In the genomic region with DNA sequence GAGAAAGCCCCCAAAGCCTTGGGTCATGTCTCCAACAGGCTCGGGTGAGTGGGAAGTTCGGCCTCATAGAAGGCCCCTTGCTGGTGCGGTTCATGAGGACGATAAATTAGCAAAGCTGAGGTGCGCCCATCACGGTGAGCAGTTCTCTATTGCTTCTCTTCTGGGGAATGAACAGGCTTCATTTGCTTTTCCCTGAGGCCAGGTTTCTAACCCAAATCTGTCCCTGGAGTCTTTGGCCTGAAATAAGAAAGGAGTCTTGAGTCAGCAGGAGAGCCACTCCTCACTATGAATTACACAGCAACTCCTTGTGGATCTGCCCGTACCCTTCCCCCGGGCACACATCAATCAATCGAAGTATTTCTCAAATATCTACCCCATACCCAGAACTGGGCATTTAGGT, we compare ENCODE assay signal across 14 cellular contexts.
DNase-seq lines count a peak whose midpoint lies in the region; ATAC-seq and TF ChIP-seq lines count a peak whose summit lies in the region.
"Had no signal": no experiment of that assay in that cellular context is flagged by ENCODE, and none has a peak within 500 bp of the region (broad histone marks: within the 10 kb centered on the region; RNA-seq: fewer than 3 reads in every experiment).

No MANE protein-coding gene starts in this region.

- no peak for TF ChIP-seq EP300 in tibial nerve (IDR thresholded peaks at IDR 0.05)

- H3K4me2 ChIP-seq in neuronal stem cell (ENCODE audit: insufficient read depth, low read length, poor library complexity, severe bottlenecking): no peak overlapping the region

- no peaks in the 10 kb centered on the region for H3K36me3 ChIP-seq in esophagus (ENCODE audit: control insufficient read depth in 2 of 2, insufficient read depth in 2 of 2, low read length in 1 of 2)
- no peaks in the 10 kb centered on the region for H3K36me3 ChIP-seq in neuronal stem cell (replicated peaks in 1 of 2; ENCODE audit: control insufficient read depth in 2 of 2, insufficient read depth in 2 of 2, low read length in 2 of 2)
- no peaks in the 10 kb centered on the region for H3K36me3 ChIP-seq in tibial nerve
- H3K36me3 ChIP-seq: neutrophil had no signal

- no peak overlapping the region for H3K27ac Mint-ChIP-seq in stimulated activated naive B cell treated with anti-CD40 and anti-IgM and Interleukin-4, amounts not matched to agents 10 μg/mL and 1 μg/mL and 100 μg/mL, for 72 hours
- H3K27ac Mint-ChIP-seq: activated naive CD4-positive, alpha-beta T cell treated with anti-CD3 and anti-CD28 coated beads for 36 hours; CD8-positive, alpha-beta T cell had no signal

- H3K27me3 ChIP-seq in esophagus (ENCODE audit: control insufficient read depth in 1 of 2, insufficient read depth in 2 of 2, low read length in 2 of 2) (no peaks in the 10 kb centered on the region), neuronal stem cell (ENCODE audit: control insufficient read depth in 3 of 3, insufficient read depth in 3 of 3, low read depth in 1 of 3, low read length in 3 of 3) (no peaks in the 10 kb centered on the region), tibial nerve (no peaks in the 10 kb centered on the region)
- H3K27me3 ChIP-seq: neutrophil had no signal

- no peak for ATAC-seq in SK-N-SH treated with all-trans-retinoic acid at 6 μM for 48 hours
- ATAC-seq in stimulated activated naive B cell treated with anti-CD40 and anti-IgM and Interleukin-4, amounts not matched to agents 10 μg/mL and 1 μg/mL and 100 μg/mL, for 72 hours (replicated peaks): no peak
- ATAC-seq: CD8-positive, alpha-beta T cell had no signal

- WGBS in esophagus, 2 donors: 84 to 91% methylated on average over 9 of the region's 9 CpGs
- no CpG with 5 or more reads among the region's 9 CpGs for WGBS in neuronal stem cell (ENCODE audit: extremely low coverage in 2 of 2, insufficient read length in 2 of 2, insufficient replicate concordance in 1 of 2), 2 donors
- 77% methylated on average over 9 of the region's 9 CpGs for WGBS in tibial nerve, 2 donors

- peak overlapping the region; percentile 65 for H2AFZ ChIP-seq in neuronal stem cell (ENCODE audit: low read length)

- H3K27ac ChIP-seq in esophagus (ENCODE audit: low read depth in 2 of 2, low read length in 1 of 2): peak overlapping the region; percentile 62 to 87
- no peak overlapping the region for H3K27ac ChIP-seq in neuronal stem cell (replicated peaks; ENCODE audit: low read length)
- peak overlapping the region; percentile 12 to 72 (median 64) for H3K27ac ChIP-seq in tibial nerve
- H3K27ac ChIP-seq: neutrophil, RWPE1 had no signal

- H3K9me3 Mint-ChIP-seq in stimulated activated naive B cell treated with anti-CD40 and anti-IgM and Interleukin-4, amounts not matched to agents 10 μg/mL and 1 μg/mL and 100 μg/mL, for 72 hours: no peaks in the 10 kb centered on the region
- H3K9me3 Mint-ChIP-seq: activated naive CD4-positive, alpha-beta T cell treated with anti-CD3 and anti-CD28 coated beads for 36 hours; CD8-positive, alpha-beta T cell had no signal

- no peak overlapping the region for H2BK5ac ChIP-seq in neuronal stem cell (ENCODE audit: low read length)

- H3K4me3 Mint-ChIP-seq in stimulated activated naive B cell treated with anti-CD40 and anti-IgM and Interleukin-4, amounts not matched to agents 10 μg/mL and 1 μg/mL and 100 μg/mL, for 72 hours: no peak overlapping the region
- H3K4me3 Mint-ChIP-seq: activated naive CD4-positive, alpha-beta T cell treated with anti-CD3 and anti-CD28 coated beads for 36 hours; CD8-positive, alpha-beta T cell had no signal

- H4K8ac ChIP-seq in neuronal stem cell (ENCODE audit: low read depth, low read length): no peak overlapping the region

- DNase-seq in neuronal stem cell (ENCODE audit: low spot score) (no peak), tibial nerve (ENCODE audit: low spot score in 2 of 2) (no peak), pons (ENCODE audit: low spot score) (no peak)
- no peak for DNase-seq in activated CD4-positive, alpha-beta T cell treated with anti-CD3 and anti-CD28 coated beads, Interleukin-2, amount 50 U/mL, for 4 hours
- no peak for DNase-seq in stimulated activated naive B cell treated with anti-CD40 and anti-IgM and Interleukin-4, amounts not matched to agents 10 μg/mL and 1 μg/mL and 100 μg/mL, for 72 hours
- DNase-seq: activated naive CD4-positive, alpha-beta T cell treated with anti-CD3 and anti-CD28 coated beads for 36 hours; CD8-positive, alpha-beta T cell; GDM1; NCI-H1092 treated with DMSO at 0.1 percent for 48 hours; NCI-H510A treated with DMSO at 0.1 percent for 48 hours had no signal

- no peaks in the 10 kb centered on the region for H3K4me1 Mint-ChIP-seq in stimulated activated naive B cell treated with anti-CD40 and anti-IgM and Interleukin-4, amounts not matched to agents 10 μg/mL and 1 μg/mL and 100 μg/mL, for 72 hours

- no peak overlapping the region for H4K91ac ChIP-seq in neuronal stem cell (ENCODE audit: low read depth, low read length, poor library complexity)

- H3K14ac ChIP-seq in neuronal stem cell (ENCODE audit: low read length): no peak overlapping the region

- no peak for TF ChIP-seq POLR2A in tibial nerve (IDR thresholded peaks at IDR 0.05)

- H3K79me1 ChIP-seq in neuronal stem cell (ENCODE audit: low read depth, low read length): no peaks in the 10 kb centered on the region

- no peak overlapping the region for H2BK12ac ChIP-seq in neuronal stem cell (ENCODE audit: low read length)

- H2AK5ac ChIP-seq in neuronal stem cell (ENCODE audit: low read depth, low read length): no peak overlapping the region

- H3K18ac ChIP-seq in neuronal stem cell (ENCODE audit: low read length): peak overlapping the region; percentile 55

- H3K4me1 ChIP-seq in esophagus (ENCODE audit: control insufficient read depth in 2 of 2, insufficient read depth in 2 of 2, low read length in 1 of 2) (peaks cover 0 to 3% of the 10 kb centered on the region in 2 donors), neuronal stem cell (ENCODE audit: control insufficient read depth in 2 of 2, insufficient read depth in 1 of 2, low read depth in 1 of 2, low read length in 2 of 2) (peaks cover 8 to 14% of the 10 kb centered on the region in 2 donors), tibial nerve (peaks cover 0 to 65% (median 21%) of the 10 kb centered on the region in 4 donors)

- H3K9me3 ChIP-seq in esophagus (ENCODE audit: control insufficient read depth in 2 of 2, insufficient read depth in 1 of 2, low read depth in 1 of 2, low read length in 1 of 2) (no peaks in the 10 kb centered on the region), neuronal stem cell (replicated peaks in 1 of 2; ENCODE audit: control insufficient read depth in 2 of 2, insufficient read depth in 1 of 2, low read depth in 1 of 2, low read length in 2 of 2) (no peaks in the 10 kb centered on the region), tibial nerve (no peaks in the 10 kb centered on the region)
- H3K9me3 ChIP-seq: neutrophil had no signal

- H2BK15ac ChIP-seq in neuronal stem cell (ENCODE audit: low read length): peak overlapping the region; percentile 43

- H3K9ac ChIP-seq in neuronal stem cell (ENCODE audit: low read depth, low read length, poor library complexity): no peak overlapping the region

- no peak overlapping the region for H3K23ac ChIP-seq in neuronal stem cell (ENCODE audit: low read depth, low read length, poor library complexity)

- H3K36me3 Mint-ChIP-seq in stimulated activated naive B cell treated with anti-CD40 and anti-IgM and Interleukin-4, amounts not matched to agents 10 μg/mL and 1 μg/mL and 100 μg/mL, for 72 hours: no peaks in the 10 kb centered on the region
- H3K36me3 Mint-ChIP-seq: CD8-positive, alpha-beta T cell had no signal

- H3K4ac ChIP-seq in neuronal stem cell (ENCODE audit: low read length): no peak overlapping the region

- TF ChIP-seq CTCF in tibial nerve (IDR thresholded peaks at IDR 0.05): no peak

- H2BK120ac ChIP-seq in neuronal stem cell (ENCODE audit: low read depth, low read length): no peak overlapping the region

- H3K4me3 ChIP-seq in esophagus (ENCODE audit: low read depth in 1 of 2, low read length in 2 of 2) (no peak overlapping the region), neuronal stem cell (ENCODE audit: low read length in 2 of 2) (no peak overlapping the region), tibial nerve (no peak overlapping the region)

- H3K27me3 Mint-ChIP-seq in stimulated activated naive B cell treated with anti-CD40 and anti-IgM and Interleukin-4, amounts not matched to agents 10 μg/mL and 1 μg/mL and 100 μg/mL, for 72 hours: no peaks in the 10 kb centered on the region

TF ChIP-seq in SK-N-SH treated with all-trans-retinoic acid at 6 μM for 48 hours, 23 proteins besides CTCF, POLR2A, EP300 and RAD21:
- TF ChIP-seq, protein P1, sequence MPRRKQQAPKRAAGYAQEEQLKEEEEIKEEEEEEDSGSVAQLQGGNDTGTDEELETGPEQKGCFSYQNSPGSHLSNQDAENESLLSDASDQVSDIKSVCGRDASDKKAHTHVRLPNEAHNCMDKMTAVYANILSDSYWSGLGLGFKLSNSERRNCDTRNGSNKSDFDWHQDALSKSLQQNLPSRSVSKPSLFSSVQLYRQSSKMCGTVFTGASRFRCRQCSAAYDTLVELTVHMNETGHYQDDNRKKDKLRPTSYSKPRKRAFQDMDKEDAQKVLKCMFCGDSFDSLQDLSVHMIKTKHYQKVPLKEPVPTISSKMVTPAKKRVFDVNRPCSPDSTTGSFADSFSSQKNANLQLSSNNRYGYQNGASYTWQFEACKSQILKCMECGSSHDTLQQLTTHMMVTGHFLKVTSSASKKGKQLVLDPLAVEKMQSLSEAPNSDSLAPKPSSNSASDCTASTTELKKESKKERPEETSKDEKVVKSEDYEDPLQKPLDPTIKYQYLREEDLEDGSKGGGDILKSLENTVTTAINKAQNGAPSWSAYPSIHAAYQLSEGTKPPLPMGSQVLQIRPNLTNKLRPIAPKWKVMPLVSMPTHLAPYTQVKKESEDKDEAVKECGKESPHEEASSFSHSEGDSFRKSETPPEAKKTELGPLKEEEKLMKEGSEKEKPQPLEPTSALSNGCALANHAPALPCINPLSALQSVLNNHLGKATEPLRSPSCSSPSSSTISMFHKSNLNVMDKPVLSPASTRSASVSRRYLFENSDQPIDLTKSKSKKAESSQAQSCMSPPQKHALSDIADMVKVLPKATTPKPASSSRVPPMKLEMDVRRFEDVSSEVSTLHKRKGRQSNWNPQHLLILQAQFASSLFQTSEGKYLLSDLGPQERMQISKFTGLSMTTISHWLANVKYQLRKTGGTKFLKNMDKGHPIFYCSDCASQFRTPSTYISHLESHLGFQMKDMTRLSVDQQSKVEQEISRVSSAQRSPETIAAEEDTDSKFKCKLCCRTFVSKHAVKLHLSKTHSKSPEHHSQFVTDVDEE (CRISPR knock-in tag; IDR thresholded peaks at IDR 0.05): peak; percentile 13; the same call in 1 of the 2 replicates
- no peak for TF ChIP-seq TCF4 (CRISPR knock-in tag; IDR thresholded peaks at IDR 0.05; ENCODE audit: borderline replicate concordance)
TF ChIP-seq in SK-N-SH treated with all-trans-retinoic acid at 6 μM for 48 hours: peak in this region for 1.
